Comparison of ENCODE assay signal across 8 cellular contexts in the genomic region with DNA sequence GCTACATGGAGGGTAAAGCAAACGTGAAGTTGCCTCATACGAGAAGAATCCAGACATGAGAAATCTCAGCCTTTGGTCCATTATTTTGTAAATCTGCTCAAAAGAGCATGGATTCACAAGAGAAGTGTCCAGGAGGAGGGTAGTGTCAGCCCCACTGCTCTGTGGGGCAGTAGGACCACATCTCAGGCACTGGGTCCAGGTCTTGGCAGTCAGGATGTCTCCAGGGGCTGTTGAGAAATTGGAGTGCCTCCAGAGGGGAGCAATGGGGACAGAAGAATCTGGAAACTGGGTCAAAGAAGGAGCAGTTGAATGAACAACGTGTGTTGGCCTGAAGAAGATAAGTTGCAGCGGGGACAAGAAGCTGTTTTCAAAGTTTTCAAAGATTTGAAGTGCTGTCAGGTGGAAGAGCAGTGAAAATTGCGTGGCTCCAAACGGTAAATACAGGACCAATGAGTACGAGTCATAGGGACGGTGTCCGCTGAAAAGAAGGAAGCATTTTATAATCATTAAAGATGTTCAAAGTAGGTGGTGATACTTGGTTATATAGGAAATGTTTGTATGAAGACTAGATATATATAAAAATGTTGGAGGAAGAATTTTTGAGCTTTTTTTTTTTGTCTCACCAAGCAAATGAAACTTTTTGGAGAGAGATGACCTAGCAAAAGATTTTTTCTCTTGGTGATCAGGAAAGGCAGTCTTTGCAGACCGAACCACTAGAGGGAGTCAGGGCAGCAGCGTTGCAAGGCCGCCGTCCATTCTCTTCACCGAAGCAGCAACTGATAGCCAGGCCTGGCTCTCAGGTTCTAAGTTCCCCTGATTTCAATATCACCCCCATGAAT. TPM values are rescaled to one million over a fixed set of nuclear protein-coding genes. Genes with fewer than 3 reads are reported as not detected.
A peak's percentile ranks its signal among the peaks of the same experiment; 100 is the strongest.
DNase-seq lines count a peak whose midpoint lies in the region; TF ChIP-seq lines count a peak whose summit lies in the region.

No MANE protein-coding gene starts in this region.

- WGBS in hepatocyte (ENCODE audit: low lambda C conversion rate, missing lambda C conversion rate), result 50% methylated on average over 14 of the region's 14 CpGs

- H3K27ac ChIP-seq in hepatocyte, result no peak overlapping the region

- no peaks in the 10 kb centered on the region for H3K79me2 ChIP-seq in hepatocyte

- TF ChIP-seq CTCF in astrocyte of the cerebellum (IDR thresholded peaks at IDR 0.05; ENCODE audit: low read depth, low read length, missing control alignments), result peak; percentile 95
- peak; percentile 90 for TF ChIP-seq CTCF in hepatocyte (IDR thresholded peaks at IDR 0.05; ENCODE audit: poor library complexity)

- H3K4me1 ChIP-seq in hepatocyte (ENCODE audit: insufficient read depth), result no peaks in the 10 kb centered on the region

- H3K4me3 ChIP-seq in astrocyte of the cerebellum (ENCODE audit: low read depth, low read length), result no peak overlapping the region
- H3K4me3 ChIP-seq in hepatocyte, result no peak overlapping the region
- no peak overlapping the region for H3K4me3 ChIP-seq in skeletal muscle cell (ENCODE audit: low read depth, low read length)

- H3K9me2 ChIP-seq in hepatocyte (replicated peaks; ENCODE audit: insufficient read depth), result no peaks in the 10 kb centered on the region

- no peaks in the 10 kb centered on the region for H3K9me3 ChIP-seq in hepatocyte (ENCODE audit: low read depth)

- in situ Hi-C loops in astrocyte of the cerebellum (cut with HindIII; ENCODE audit: low sequenced_read_pairs), result loop anchor here (25.0 kb wide), 1 partner anchor 293 kb away; no protein-coding TSS in a partner anchor

- no peaks in the 10 kb centered on the region for H4K20me1 ChIP-seq in hepatocyte (ENCODE audit: insufficient read depth, poor library complexity, severe bottlenecking)

- H2AFZ ChIP-seq in hepatocyte, result no peak overlapping the region

- H3K4me2 ChIP-seq in hepatocyte, result no peak overlapping the region

- DNase-seq in NK-92 treated with Interleukin-12 subunit alpha and Interleukin-12 subunit beta, amount 100 ng/mL, for 24 hours (lab: John Stamatoyannopoulos, UW), result peak; percentile 20
- DNase-seq in NK-92 (lab: John Stamatoyannopoulos, UW; ENCODE audit: unreplicated experiment) (no peak), NAMALWA (ENCODE audit: low spot score) (peak; percentile 64), T1000 (lab: John Stamatoyannopoulos, UW) (peak; percentile 44), astrocyte of the cerebellum (ENCODE audit: low read depth) (peak; percentile 65), hepatocyte (ENCODE audit: low spot score) (peak; percentile 88), skeletal muscle cell (ENCODE audit: low read depth) (peak; percentile 43), mesenteric fat pad (ENCODE audit: low spot score) (no peak)

- no peaks in the 10 kb centered on the region for H3K36me3 ChIP-seq in hepatocyte (replicated peaks; ENCODE audit: insufficient read depth, low read depth)

- no peaks in the 10 kb centered on the region for H3K27me3 ChIP-seq in hepatocyte

RNA-seq across cellular contexts. Expression of a gene that starts 57.1 kb away (rescaled TPM):
- 6.0 and 6.2 TPM in 2 replicates for total RNA-seq in hepatocyte
- 27.2 and 29.8 TPM in 2 replicates for polyA plus RNA-seq in hepatocyte
- total RNA-seq in mesenteric fat pad, result 21.6 TPM

Comparison
In these comparisons a context has a peak if more than half of its experiments do, and no peak if none do; other contexts are left out.
1. DNase-seq: peak in NK-92 treated with Interleukin-12 subunit alpha and Interleukin-12 subunit beta, amount 100 ng/mL, for 24 hours (single experiment), NAMALWA (single experiment), T1000 (single experiment), astrocyte of the cerebellum (single experiment), hepatocyte (single experiment) and skeletal muscle cell (single experiment); none in NK-92 (single experiment) and mesenteric fat pad (single experiment).